8 cellular contexts compared by ENCODE assay signal in genomic region chr12:120640840-120641833, GRCh38. TPM values are rescaled to one million over a fixed set of nuclear protein-coding genes. Genes with fewer than 3 reads are reported as not detected.
DNase-seq lines count a peak whose midpoint lies in the region; ATAC-seq, FAIRE-seq and TF ChIP-seq lines count a peak whose summit lies in the region.

No MANE protein-coding gene starts in this region.

- H3K36me3 Mint-ChIP-seq in CD4-positive, alpha-beta memory T cell: no peaks in the 10 kb centered on the region
- H3K36me3 Mint-ChIP-seq in activated CD4-positive, alpha-beta T cell treated with anti-CD3 and anti-CD28 coated beads, Interleukin-2, amount 10 ng/mL, durations not matched to agents 7 days and 5 days (ENCODE audit: low read depth): no peaks in the 10 kb centered on the region

- ATAC-seq in mucosa of descending colon: peak; percentile 90

- H3K4me1 ChIP-seq in CD4-positive, alpha-beta memory T cell (ENCODE audit: insufficient read depth, low read length): peaks cover 8% of the 10 kb centered on the region
- H3K4me1 ChIP-seq in ectodermal cell (ENCODE audit: control insufficient read depth, insufficient read depth, low read length): peaks cover 12% of the 10 kb centered on the region
- H3K4me1 ChIP-seq in mucosa of descending colon (ENCODE audit: low read depth): peaks cover 11% of the 10 kb centered on the region
- H3K4me1 ChIP-seq in testis: peaks cover 6% of the 10 kb centered on the region

- H3K9me3 ChIP-seq in CD4-positive, alpha-beta memory T cell (ENCODE audit: control insufficient read depth in 1 of 2, low read length in 2 of 2): no peaks in the 10 kb centered on the region
- H3K9me3 ChIP-seq in ectodermal cell (ENCODE audit: control insufficient read depth, low read length): no peaks in the 10 kb centered on the region
- H3K9me3 ChIP-seq in mucosa of descending colon: no peaks in the 10 kb centered on the region
- H3K9me3 ChIP-seq in testis: no peaks in the 10 kb centered on the region

- FAIRE-seq in D721Med (lab: Jason Lieb, UNC): no peak

- DNase-seq in CD4-positive, alpha-beta memory T cell: peak; percentile 46 to 67 (median 57)
- DNase-seq in GM20000 (ENCODE audit: low spot score) (peak; percentile 75), KG1 (lab: John Stamatoyannopoulos, UW) (peak; percentile 15), mucosa of descending colon (peak; percentile 63 to 77 (median 63)), testis (peak; percentile 65), D721Med (ENCODE audit: insufficient read length, low spot score) (no peak)
- DNase-seq in activated CD4-positive, alpha-beta T cell treated with anti-CD3 and anti-CD28 coated beads, Interleukin-2, amount 10 ng/mL, durations not matched to agents 7 days and 5 days: peak; percentile 69

- CTCF ChIA-PET in CD4-positive, alpha-beta memory T cell (lab: Charles Lee; ENCODE audit: partially characterized antibody): interaction anchor here (2.6 kb wide), 1 partner anchor 8 kb away, joined by 12 read pairs; no protein-coding TSS in a partner anchor
- CTCF ChIA-PET in activated CD4-positive, alpha-beta T cell treated with anti-CD3 and anti-CD28 coated beads, Interleukin-2, amount 10 ng/mL, durations not matched to agents 7 days and 5 days (lab: Charles Lee): interaction anchor here (1.1 to 2.0 kb wide), 2 partner anchors 8 to 11 kb away, joined by 3 to 11 read pairs; no protein-coding TSS in a partner anchor

- H3K9me3 Mint-ChIP-seq in CD4-positive, alpha-beta memory T cell: peaks cover 0 to 3% (median 0%) of the 10 kb centered on the region in 8 donors
- H3K9me3 Mint-ChIP-seq in activated CD4-positive, alpha-beta T cell treated with anti-CD3 and anti-CD28 coated beads, Interleukin-2, amount 10 ng/mL, durations not matched to agents 7 days and 5 days: no peaks in the 10 kb centered on the region

- intact Hi-C loops in CD4-positive, alpha-beta memory T cell (cut with micrococcal nuclease): no loop called here
- intact Hi-C loops in mucosa of descending colon (cut with DNase I, micrococcal nuclease) (loop anchor here in 1 of 2 donors (10.0 kb wide), 1 partner anchor 64 kb away; no protein-coding TSS in a partner anchor), testis (cut with DNase I; ENCODE audit: low total_unique reads) (loop anchor here (10.0 kb wide), 1 partner anchor 334 kb away; the partner anchor contains the start of gene HNF1A)

- WGBS in ectodermal cell, 2 experiments: 1% methylated on average over 120 of the region's 120 CpGs
- WGBS in testis, 2 donors: 1% methylated on average over 33 to 84 of the region's 120 CpGs

- peak overlapping the region in 1 of 2 donors; percentile 22 for H3K4me3 ChIP-seq in CD4-positive, alpha-beta memory T cell (ENCODE audit: low read length in 2 of 2)
- H3K4me3 ChIP-seq in ectodermal cell (ENCODE audit: insufficient read depth, low read depth, low read length): peak overlapping the region; percentile 30
- H3K4me3 ChIP-seq in mucosa of descending colon: no peak overlapping the region
- peak overlapping the region; percentile 44 to 54 for H3K4me3 ChIP-seq in testis

- peaks cover 37 to 44% of the 10 kb centered on the region in 2 donors for H3K27me3 Mint-ChIP-seq in CD4-positive, alpha-beta memory T cell
- H3K27me3 Mint-ChIP-seq in activated CD4-positive, alpha-beta T cell treated with anti-CD3 and anti-CD28 coated beads, Interleukin-2, amount 10 ng/mL, durations not matched to agents 7 days and 5 days: peaks cover 65% of the 10 kb centered on the region

- H3K27me3 ChIP-seq in CD4-positive, alpha-beta memory T cell (ENCODE audit: insufficient read depth, low read length): peaks cover 31% of the 10 kb centered on the region
- H3K27me3 ChIP-seq in ectodermal cell (ENCODE audit: control insufficient read depth, insufficient read depth, low read length, poor library complexity, severe bottlenecking): peaks cover 62% of the 10 kb centered on the region
- H3K27me3 ChIP-seq in testis: no peaks in the 10 kb centered on the region

- no peak overlapping the region for H3K27ac ChIP-seq in CD4-positive, alpha-beta memory T cell (ENCODE audit: low read depth, low read length)
- H3K27ac ChIP-seq in ectodermal cell (ENCODE audit: insufficient read depth, low read depth, low read length, poor library complexity, severe bottlenecking) (no peak overlapping the region), testis (no peak overlapping the region)

- H3K4me3 Mint-ChIP-seq in CD4-positive, alpha-beta memory T cell: peak overlapping the region; percentile 67 to 89 (median 78)
- peak overlapping the region; percentile 67 for H3K4me3 Mint-ChIP-seq in activated CD4-positive, alpha-beta T cell treated with anti-CD3 and anti-CD28 coated beads, Interleukin-2, amount 10 ng/mL, durations not matched to agents 7 days and 5 days

- peaks cover 0 to 13% (median 5%) of the 10 kb centered on the region in 4 donors for H3K4me1 Mint-ChIP-seq in CD4-positive, alpha-beta memory T cell
- peaks cover 10% of the 10 kb centered on the region for H3K4me1 Mint-ChIP-seq in activated CD4-positive, alpha-beta T cell treated with anti-CD3 and anti-CD28 coated beads, Interleukin-2, amount 10 ng/mL, durations not matched to agents 7 days and 5 days

- POLR2A ChIA-PET in CD4-positive, alpha-beta memory T cell (lab: Charles Lee; ENCODE audit: partially characterized antibody): interaction anchor here (1.0 to 1.4 kb wide), 2 partner anchors 46 to 70 kb away, joined by 3 to 4 read pairs; partner anchors contain the start of gene MLEC
- POLR2A ChIA-PET in activated CD4-positive, alpha-beta T cell treated with anti-CD3 and anti-CD28 coated beads, Interleukin-2, amount 10 ng/mL, durations not matched to agents 7 days and 5 days (lab: Charles Lee): no interaction called here

- H3K36me3 ChIP-seq in CD4-positive, alpha-beta memory T cell (ENCODE audit: insufficient read depth, low read length): no peaks in the 10 kb centered on the region
- H3K36me3 ChIP-seq in ectodermal cell (ENCODE audit: control insufficient read depth, insufficient read depth, low read length) (no peaks in the 10 kb centered on the region), mucosa of descending colon (ENCODE audit: low read depth) (no peaks in the 10 kb centered on the region), testis (ENCODE audit: low read depth, missing control alignments) (no peaks in the 10 kb centered on the region)

- no peak for TF ChIP-seq POLR2A in testis (IDR thresholded peaks at IDR 0.05)

- H3K27ac Mint-ChIP-seq in CD4-positive, alpha-beta memory T cell: peak overlapping the region in 1 of 7 donors; percentile 21
- no peak overlapping the region for H3K27ac Mint-ChIP-seq in activated CD4-positive, alpha-beta T cell treated with anti-CD3 and anti-CD28 coated beads, Interleukin-2, amount 10 ng/mL, durations not matched to agents 7 days and 5 days

- TF ChIP-seq CTCF in GM20000 (IDR thresholded peaks at IDR 0.05; ENCODE audit: extremely low read depth, missing control alignments) (no peak), mucosa of descending colon (IDR thresholded peaks at IDR 0.05) (no peak), testis (IDR thresholded peaks at IDR 0.05) (no peak), D721Med (IDR thresholded peaks at IDR 0.05; ENCODE audit: insufficient read depth, missing control alignments) (no peak)

RNA-seq across cellular contexts. Expression of gene CABP1, which starts 0.7 kb away (rescaled TPM):
- total RNA-seq in CD4-positive, alpha-beta memory T cell: not detected
- not detected for polyA plus RNA-seq in CD4-positive, alpha-beta memory T cell
- total RNA-seq in activated CD4-positive, alpha-beta T cell treated with anti-CD3 and anti-CD28 coated beads, Interleukin-2, amount 10 ng/mL, durations not matched to agents 7 days and 5 days: under 1 TPM; 0.10 to 0.29 TPM
- 2.3 TPM for polyA plus RNA-seq in ectodermal cell (2013, experiment 1 of 4)
- 1.5 TPM for polyA plus RNA-seq in ectodermal cell (2013, experiment 2 of 4)
- polyA plus RNA-seq in ectodermal cell (2013, experiment 3 of 4): 1.5 TPM
- 1.9 TPM for polyA plus RNA-seq in ectodermal cell (2013, experiment 4 of 4)
- total RNA-seq in mucosa of descending colon: 1 to 10 TPM in 2 of 3 donors, under 1 TPM in 1; 0.51 to 1.8 (median 1.2) TPM
- total RNA-seq in testis: 1 to 10 TPM; 2.4 to 3.9 TPM
- polyA plus RNA-seq in testis (ENCODE audit: insufficient read depth, low read depth, low replicate concordance): 1.8 TPM

RNA-seq across cellular contexts. Expression of gene MLEC, which starts 45.8 kb away (rescaled TPM):
- total RNA-seq in CD4-positive, alpha-beta memory T cell: 10 to 100 TPM; 75.1 to 88.9 TPM
- polyA plus RNA-seq in CD4-positive, alpha-beta memory T cell: 10 to 100 TPM; 38.9 to 61.4 TPM
- 10 to 100 TPM; 80.5 to 94.4 TPM for total RNA-seq in activated CD4-positive, alpha-beta T cell treated with anti-CD3 and anti-CD28 coated beads, Interleukin-2, amount 10 ng/mL, durations not matched to agents 7 days and 5 days
- 103 TPM for polyA plus RNA-seq in ectodermal cell (2013, experiment 1 of 4)
- polyA plus RNA-seq in ectodermal cell (2013, experiment 2 of 4): 130 TPM
- 71.6 TPM for polyA plus RNA-seq in ectodermal cell (2013, experiment 3 of 4)
- polyA plus RNA-seq in ectodermal cell (2013, experiment 4 of 4): 77.3 TPM
- total RNA-seq in mucosa of descending colon (100 to 1,000 TPM; 166 to 281 (median 272) TPM), testis (100 to 1,000 TPM in 1 of 2 donors, 10 to 100 TPM in 1; 93.2 to 104 TPM)
- polyA plus RNA-seq in testis (ENCODE audit: insufficient read depth, low read depth, low replicate concordance): 130 TPM

RNA-seq across cellular contexts. Expression of gene POP5, which starts 59.9 kb away (rescaled TPM):
- 10 to 100 TPM; 70.4 to 70.7 TPM for total RNA-seq in CD4-positive, alpha-beta memory T cell
- polyA plus RNA-seq in CD4-positive, alpha-beta memory T cell: 10 to 100 TPM; 89.4 to 91.6 TPM
- total RNA-seq in activated CD4-positive, alpha-beta T cell treated with anti-CD3 and anti-CD28 coated beads, Interleukin-2, amount 10 ng/mL, durations not matched to agents 7 days and 5 days: 10 to 100 TPM; 60.8 to 64.7 TPM
- polyA plus RNA-seq in ectodermal cell (2013, experiment 1 of 4): 62.2 TPM
- polyA plus RNA-seq in ectodermal cell (2013, experiment 2 of 4): 65.7 TPM
- polyA plus RNA-seq in ectodermal cell (2013, experiment 3 of 4): 54.5 TPM
- polyA plus RNA-seq in ectodermal cell (2013, experiment 4 of 4): 66.1 TPM
- total RNA-seq in mucosa of descending colon: 10 to 100 TPM; 29.5 to 44.3 (median 37.7) TPM
- total RNA-seq in testis: 10 to 100 TPM; 36.7 to 37.8 TPM
- 28.1 TPM for polyA plus RNA-seq in testis (ENCODE audit: insufficient read depth, low read depth, low replicate concordance)
